ENCODE assay signal across 2 cellular contexts in genomic region chr15:50973605-50974004, GRCh38.
TF ChIP-seq lines count a peak whose summit lies in the region.

No MANE protein-coding gene starts in this region.

TF ChIP-seq in A549, 52 proteins besides CTCF, POLR2A, EP300 and RAD21 (continued from another document):
- TF ChIP-seq REST (IDR thresholded peaks at IDR 0.05) (no peak), CBX8 (IDR thresholded peaks at IDR 0.05) (no peak), MAX (IDR thresholded peaks at IDR 0.05) (no peak), ZSCAN20 (CRISPR knock-in tag; IDR thresholded peaks at IDR 0.05) (no peak), CBX2 (IDR thresholded peaks at IDR 0.05; ENCODE audit: borderline replicate concordance, low read depth) (no peak), RARB (CRISPR knock-in tag; IDR thresholded peaks at IDR 0.05) (no peak), ZNF302 (CRISPR knock-in tag; IDR thresholded peaks at IDR 0.05) (no peak), SREBF2 (IDR thresholded peaks at IDR 0.05) (no peak), ZFP36 (IDR thresholded peaks at IDR 0.05; ENCODE audit: borderline replicate concordance, partially characterized antibody) (no peak)
TF ChIP-seq in A549: peak in this region for 0.

TF ChIP-seq in HEK293, 187 proteins besides CTCF, POLR2A, EP300 and RAD21 (continued from another document):
- TF ChIP-seq ATF2 (tag by site-specific recombination; IDR thresholded peaks at IDR 0.05; ENCODE audit: low read depth): peak; percentile 59; the same call in 1 of the 2 replicates
- no peak for TF ChIP-seq ZNF214 (tag by site-specific recombination; IDR thresholded peaks at IDR 0.05; ENCODE audit: borderline replicate concordance)
